In genomic region chr4:143513314-143514211, GRCh38 we compare ENCODE assay signal across 1 cellular context.
TF ChIP-seq lines count a peak whose summit lies in the region.

SMARCA5 (plus strand) TSS chr4:143513702; CDS start chr4:143513925, 223 bp downstream.

TF ChIP-seq in K562, 482 proteins besides CTCF, POLR2A, EP300 and RAD21 (continued from another document and continues in another):
- TF ChIP-seq RREB1 (CRISPR knock-in tag; IDR thresholded peaks at IDR 0.05) = peak; percentile 29; the same call in 1 of the 2 replicates
- 0 out of 2 replicates have a peak, but pooled peaks have one; percentile 4 for TF ChIP-seq ATF1 (CRISPR knock-in tag; IDR thresholded peaks at IDR 0.05)
- peak; percentile 93 for TF ChIP-seq ATF1 (tag; IDR thresholded peaks at IDR 0.05)
- peak; percentile 88 for TF ChIP-seq EGR1 (conservative IDR thresholded peaks at IDR 0.05)
- TF ChIP-seq TRIM24 (IDR thresholded peaks at IDR 0.05) = peak in 1 of 2 experiments; percentile 81; a peak in 2 of 4 replicates
- TF ChIP-seq ID3 (CRISPR knock-in tag; IDR thresholded peaks at IDR 0.05) = no peak
- no peak for TF ChIP-seq ID3 (tag; IDR thresholded peaks at IDR 0.05)
- TF ChIP-seq POLR2AphosphoS5 (IDR thresholded peaks at IDR 0.05; ENCODE audit: control insufficient read depth, insufficient read depth, low read depth, low read length) = peak; percentile 60
- no peak for TF ChIP-seq BRF1 (IDR thresholded peaks at IDR 0.05; ENCODE audit: borderline replicate concordance, extremely low read depth, insufficient read length)
- no peak; the same call in 1 of the 2 replicates for TF ChIP-seq ZC3H4 (CRISPR knock-in tag; IDR thresholded peaks at IDR 0.05; ENCODE audit: borderline replicate concordance)
- TF ChIP-seq CREB3 (tag; conservative IDR thresholded peaks at IDR 0.05; ENCODE audit: low read depth) = no peak
- TF ChIP-seq ZFP91 (CRISPR knock-in tag; IDR thresholded peaks at IDR 0.05) = no peak
- TF ChIP-seq MNT (conservative IDR thresholded peaks at IDR 0.05) = peak; percentile 54 to 84
- peak in 1 of 2 experiments; percentile 64; a peak in 2 of 4 replicates for TF ChIP-seq MLLT1 (IDR thresholded peaks at IDR 0.05)
- no peak for TF ChIP-seq USF1 (CRISPR knock-in tag; IDR thresholded peaks at IDR 0.05)
- no peak for TF ChIP-seq MYNN (IDR thresholded peaks at IDR 0.05)
- TF ChIP-seq MYNN (CRISPR knock-in tag; IDR thresholded peaks at IDR 0.05) = no peak
- 0 out of 2 replicates have a peak, but pooled peaks have one; percentile 26 for TF ChIP-seq C11orf30 (IDR thresholded peaks at IDR 0.05; ENCODE audit: low read depth)
- peak; percentile 53 for TF ChIP-seq ATF3 (IDR thresholded peaks at IDR 0.05)
- 0 out of 2 replicates have a peak, but pooled peaks have one; percentile 33 for TF ChIP-seq ATF3 (CRISPR knock-in tag; conservative IDR thresholded peaks at IDR 0.05)
- TF ChIP-seq KAT8 (IDR thresholded peaks at IDR 0.05; ENCODE audit: low read depth) = no peak
- peak; percentile 89 for TF ChIP-seq RBFOX2 (IDR thresholded peaks at IDR 0.05; ENCODE audit: low read depth, low read length)
- TF ChIP-seq ETV5 (CRISPR knock-in tag; IDR thresholded peaks at IDR 0.05; ENCODE audit: low read depth) = no peak; the same call in none of the 2 replicates
- TF ChIP-seq ZNF655 (CRISPR knock-in tag; IDR thresholded peaks at IDR 0.05) = no peak
- TF ChIP-seq ZNF511 (CRISPR knock-in tag; IDR thresholded peaks at IDR 0.05) = peak; percentile 61; the same call in 1 of the 2 replicates
- TF ChIP-seq SOX6 (IDR thresholded peaks at IDR 0.05) = no peak
- no peak for TF ChIP-seq ZNF609 (CRISPR knock-in tag; IDR thresholded peaks at IDR 0.05; ENCODE audit: borderline replicate concordance)
- no peak for TF ChIP-seq POLR3A (IDR thresholded peaks at IDR 0.05; ENCODE audit: borderline replicate concordance, extremely low read depth, insufficient read depth, insufficient read length)
- TF ChIP-seq NUFIP1 (IDR thresholded peaks at IDR 0.05; ENCODE audit: partially characterized antibody) = no peak
- no peak for TF ChIP-seq BDP1 (IDR thresholded peaks at IDR 0.05; ENCODE audit: insufficient read depth, insufficient read length)
